ENCODE assay signal across 30 cellular contexts in genomic region chr6:133606833-133607232, GRCh38.
"Had no signal": no experiment of that assay in that cellular context is flagged by ENCODE, and none has a peak within 500 bp of the region (broad histone marks: within the 10 kb centered on the region; RNA-seq: fewer than 3 reads in every experiment).

No MANE protein-coding gene starts in this region.

- DNase-seq: activated CD4-positive, alpha-beta memory T cell treated with anti-CD3 and anti-CD28 coated beads, Interleukin-2, amount 10 ng/mL, durations not matched to agents 7 days and 5 days; activated CD4-positive, alpha-beta T cell treated with anti-CD3 and anti-CD28 coated beads for 36 hours; activated CD4-positive, alpha-beta T cell treated with anti-CD3 and anti-CD28 coated beads, Interleukin-2, amount 10 ng/mL, durations not matched to agents 24 days and 14 days; activated CD4-positive, CD25-positive, alpha-beta regulatory T cell; activated CD4-positive, CD25-positive, alpha-beta regulatory T cell treated with anti-CD3 and anti-CD28 coated beads, Interleukin-2, amount 50 U/mL, for 72 hours; activated CD8-positive, alpha-beta memory T cell treated with anti-CD3 and anti-CD28 coated beads, Interleukin-2, amount 50 U/mL, for 48 hours; activated gamma-delta T cell treated with Interleukin-2 at 50 U/mL for 16 hours; activated naive CD4-positive, alpha-beta T cell treated with anti-CD3 and anti-CD28 coated beads, Interleukin-2, amount 50 U/mL, for 16 hours; activated naive CD4-positive, alpha-beta T cell treated with Interleukin-2 at 50 U/mL for 16 hours; activated T-cell treated with anti-CD3 and anti-CD28 coated beads for 4 hours; activated T-cell treated with anti-CD3 and anti-CD28 coated beads, Interleukin-2, amount 50 U/mL, for 24 hours; activated T-cell treated with anti-CD3 and anti-CD28 coated beads, Interleukin-2, amount 50 U/mL, for 72 hours; amniotic stem cell; anterior cingulate cortex; brain microvascular endothelial cell; dorsolateral prefrontal cortex; effector memory CD4-positive, alpha-beta T cell; endodermal cell; foreskin melanocyte; head of caudate nucleus; hippocampal formation; T-helper 2 cell had no signal

- H3K4me3 Mint-ChIP-seq: activated CD4-positive, alpha-beta memory T cell treated with anti-CD3 and anti-CD28 coated beads, Interleukin-2, amount 10 ng/mL, durations not matched to agents 7 days and 5 days; activated CD4-positive, alpha-beta T cell treated with anti-CD3 and anti-CD28 coated beads for 36 hours; activated CD4-positive, alpha-beta T cell treated with anti-CD3 and anti-CD28 coated beads, Interleukin-2, amount 10 ng/mL, durations not matched to agents 24 days and 14 days; activated naive CD8-positive, alpha-beta T cell; activated T-cell treated with anti-CD3 and anti-CD28 coated beads, Interleukin-2, amount 50 U/mL, for 24 hours; activated T-cell treated with anti-CD3 and anti-CD28 coated beads, Interleukin-2, amount 50 U/mL, for 72 hours; central memory CD8-positive, alpha-beta T cell; dendritic cell treated with granulocyte-macrophage colony-stimulating factor and Interleukin-4, amounts not matched to agents 40 ng/mL and 50 ng/mL, for 4 days; endodermal cell had no signal

- ATAC-seq: activated CD4-positive, alpha-beta T cell treated with anti-CD3 and anti-CD28 coated beads for 36 hours; activated T-cell treated with anti-CD3 and anti-CD28 coated beads, Interleukin-2, amount 50 U/mL, for 72 hours; esophagus mucosa; gastroesophageal sphincter had no signal

- H3K4me1 ChIP-seq: gastroesophageal sphincter had no signal

- H3K4me3 ChIP-seq: coronary artery, dorsolateral prefrontal cortex, gastroesophageal sphincter had no signal

- FAIRE-seq: astrocyte, bronchial epithelial cell had no signal

- H3K27me3 ChIP-seq: brain microvascular endothelial cell, gastroesophageal sphincter had no signal

- H3K36me3 Mint-ChIP-seq: activated naive CD8-positive, alpha-beta T cell had no signal

- H3K36me3 ChIP-seq: brain microvascular endothelial cell, gastroesophageal sphincter had no signal

- H3K27ac Mint-ChIP-seq: activated CD4-positive, alpha-beta memory T cell treated with anti-CD3 and anti-CD28 coated beads, Interleukin-2, amount 10 ng/mL, durations not matched to agents 7 days and 5 days; activated CD4-positive, alpha-beta T cell treated with anti-CD3 and anti-CD28 coated beads for 36 hours; activated CD4-positive, alpha-beta T cell treated with anti-CD3 and anti-CD28 coated beads, Interleukin-2, amount 10 ng/mL, durations not matched to agents 24 days and 14 days; activated naive CD8-positive, alpha-beta T cell; activated T-cell treated with anti-CD3 and anti-CD28 coated beads, Interleukin-2, amount 50 U/mL, for 24 hours; activated T-cell treated with anti-CD3 and anti-CD28 coated beads, Interleukin-2, amount 50 U/mL, for 72 hours; dendritic cell treated with granulocyte-macrophage colony-stimulating factor and Interleukin-4, amounts not matched to agents 40 ng/mL and 50 ng/mL, for 4 days; endodermal cell had no signal

- H3K9me3 ChIP-seq: gastroesophageal sphincter had no signal

- H3K9me3 Mint-ChIP-seq: activated CD4-positive, alpha-beta memory T cell treated with anti-CD3 and anti-CD28 coated beads, Interleukin-2, amount 10 ng/mL, durations not matched to agents 7 days and 5 days; activated CD4-positive, alpha-beta T cell treated with anti-CD3 and anti-CD28 coated beads, Interleukin-2, amount 10 ng/mL, durations not matched to agents 24 days and 14 days; activated T-cell treated with anti-CD3 and anti-CD28 coated beads, Interleukin-2, amount 50 U/mL, for 24 hours; central memory CD8-positive, alpha-beta T cell; dendritic cell treated with granulocyte-macrophage colony-stimulating factor and Interleukin-4, amounts not matched to agents 40 ng/mL and 50 ng/mL, for 4 days; endodermal cell had no signal

- H3K27ac ChIP-seq: brain microvascular endothelial cell, coronary artery, dorsolateral prefrontal cortex, gastroesophageal sphincter had no signal

- H3K4me1 Mint-ChIP-seq: activated CD4-positive, alpha-beta memory T cell treated with anti-CD3 and anti-CD28 coated beads, Interleukin-2, amount 10 ng/mL, durations not matched to agents 7 days and 5 days; activated CD4-positive, alpha-beta T cell treated with anti-CD3 and anti-CD28 coated beads for 36 hours; activated CD4-positive, alpha-beta T cell treated with anti-CD3 and anti-CD28 coated beads, Interleukin-2, amount 10 ng/mL, durations not matched to agents 24 days and 14 days; central memory CD8-positive, alpha-beta T cell; endodermal cell had no signal

- H3K27me3 Mint-ChIP-seq: activated CD4-positive, alpha-beta memory T cell treated with anti-CD3 and anti-CD28 coated beads, Interleukin-2, amount 10 ng/mL, durations not matched to agents 7 days and 5 days; activated CD4-positive, alpha-beta T cell treated with anti-CD3 and anti-CD28 coated beads for 36 hours; activated naive CD8-positive, alpha-beta T cell; activated T-cell treated with anti-CD3 and anti-CD28 coated beads, Interleukin-2, amount 50 U/mL, for 24 hours; central memory CD8-positive, alpha-beta T cell; dendritic cell treated with granulocyte-macrophage colony-stimulating factor and Interleukin-4, amounts not matched to agents 40 ng/mL and 50 ng/mL, for 4 days had no signal
